ENCODE assay signal across 1 cellular context in genomic region chr2:68526943-68527342, GRCh38. TPM values are rescaled to one million over a fixed set of nuclear protein-coding genes. Genes with fewer than 3 reads are reported as not detected.
"Had no signal": no experiment of that assay in that cellular context is flagged by ENCODE, and none has a peak within 500 bp of the region (broad histone marks: within the 10 kb centered on the region; RNA-seq: fewer than 3 reads in every experiment).

No MANE protein-coding gene starts in this region.

RNA-seq across cellular contexts. Expression of gene FBXO48, which starts 59.8 kb away (rescaled TPM):
- total RNA-seq: G401 had no signal
